1 cellular context compared by ENCODE assay signal in the genomic region with DNA sequence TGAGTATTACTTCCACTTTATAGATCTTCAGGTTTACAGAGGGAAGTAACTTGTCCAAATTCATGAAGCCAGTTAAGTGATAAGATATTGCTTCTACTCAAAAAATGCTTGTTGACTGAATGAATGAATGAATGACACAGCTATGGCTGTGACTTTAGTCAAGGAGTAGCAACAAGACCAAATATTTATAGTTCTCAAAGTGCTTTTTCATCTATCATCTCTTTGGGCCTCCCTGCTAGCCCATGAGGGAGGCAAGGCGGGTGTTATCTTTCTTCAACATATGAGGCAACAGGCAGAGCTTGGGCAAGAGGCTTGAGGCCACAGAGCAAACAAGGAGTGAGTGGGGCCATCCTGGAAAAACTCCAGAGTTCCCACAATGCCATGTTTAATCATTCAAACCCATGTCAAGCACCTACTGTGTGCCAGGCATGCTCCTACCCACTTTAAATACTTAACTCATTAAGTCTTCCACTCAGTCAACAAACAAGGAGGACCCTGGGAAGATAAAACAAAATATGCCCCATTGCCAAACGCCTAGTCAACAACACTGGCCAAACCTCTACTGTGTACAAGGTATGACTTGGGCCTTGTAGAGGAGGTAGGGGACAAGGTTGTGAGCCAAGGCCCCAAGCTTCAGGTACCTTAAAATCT.
TF ChIP-seq lines count a peak whose summit lies in the region.

No MANE protein-coding gene starts in this region.

TF ChIP-seq in HepG2, 621 proteins besides CTCF, POLR2A, EP300 and RAD21 (continued from another document and continues in another):
- TF ChIP-seq, protein P1, sequence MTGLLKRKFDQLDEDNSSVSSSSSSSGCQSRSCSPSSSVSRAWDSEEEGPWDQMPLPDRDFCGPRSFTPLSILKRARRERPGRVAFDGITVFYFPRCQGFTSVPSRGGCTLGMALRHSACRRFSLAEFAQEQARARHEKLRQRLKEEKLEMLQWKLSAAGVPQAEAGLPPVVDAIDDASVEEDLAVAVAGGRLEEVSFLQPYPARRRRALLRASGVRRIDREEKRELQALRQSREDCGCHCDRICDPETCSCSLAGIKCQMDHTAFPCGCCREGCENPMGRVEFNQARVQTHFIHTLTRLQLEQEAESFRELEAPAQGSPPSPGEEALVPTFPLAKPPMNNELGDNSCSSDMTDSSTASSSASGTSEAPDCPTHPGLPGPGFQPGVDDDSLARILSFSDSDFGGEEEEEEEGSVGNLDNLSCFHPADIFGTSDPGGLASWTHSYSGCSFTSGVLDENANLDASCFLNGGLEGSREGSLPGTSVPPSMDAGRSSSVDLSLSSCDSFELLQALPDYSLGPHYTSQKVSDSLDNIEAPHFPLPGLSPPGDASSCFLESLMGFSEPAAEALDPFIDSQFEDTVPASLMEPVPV (CRISPR knock-in tag; IDR thresholded peaks at IDR 0.05), result peak; percentile 70; the same call in 1 of the 2 replicates
- TF ChIP-seq, protein P2, sequence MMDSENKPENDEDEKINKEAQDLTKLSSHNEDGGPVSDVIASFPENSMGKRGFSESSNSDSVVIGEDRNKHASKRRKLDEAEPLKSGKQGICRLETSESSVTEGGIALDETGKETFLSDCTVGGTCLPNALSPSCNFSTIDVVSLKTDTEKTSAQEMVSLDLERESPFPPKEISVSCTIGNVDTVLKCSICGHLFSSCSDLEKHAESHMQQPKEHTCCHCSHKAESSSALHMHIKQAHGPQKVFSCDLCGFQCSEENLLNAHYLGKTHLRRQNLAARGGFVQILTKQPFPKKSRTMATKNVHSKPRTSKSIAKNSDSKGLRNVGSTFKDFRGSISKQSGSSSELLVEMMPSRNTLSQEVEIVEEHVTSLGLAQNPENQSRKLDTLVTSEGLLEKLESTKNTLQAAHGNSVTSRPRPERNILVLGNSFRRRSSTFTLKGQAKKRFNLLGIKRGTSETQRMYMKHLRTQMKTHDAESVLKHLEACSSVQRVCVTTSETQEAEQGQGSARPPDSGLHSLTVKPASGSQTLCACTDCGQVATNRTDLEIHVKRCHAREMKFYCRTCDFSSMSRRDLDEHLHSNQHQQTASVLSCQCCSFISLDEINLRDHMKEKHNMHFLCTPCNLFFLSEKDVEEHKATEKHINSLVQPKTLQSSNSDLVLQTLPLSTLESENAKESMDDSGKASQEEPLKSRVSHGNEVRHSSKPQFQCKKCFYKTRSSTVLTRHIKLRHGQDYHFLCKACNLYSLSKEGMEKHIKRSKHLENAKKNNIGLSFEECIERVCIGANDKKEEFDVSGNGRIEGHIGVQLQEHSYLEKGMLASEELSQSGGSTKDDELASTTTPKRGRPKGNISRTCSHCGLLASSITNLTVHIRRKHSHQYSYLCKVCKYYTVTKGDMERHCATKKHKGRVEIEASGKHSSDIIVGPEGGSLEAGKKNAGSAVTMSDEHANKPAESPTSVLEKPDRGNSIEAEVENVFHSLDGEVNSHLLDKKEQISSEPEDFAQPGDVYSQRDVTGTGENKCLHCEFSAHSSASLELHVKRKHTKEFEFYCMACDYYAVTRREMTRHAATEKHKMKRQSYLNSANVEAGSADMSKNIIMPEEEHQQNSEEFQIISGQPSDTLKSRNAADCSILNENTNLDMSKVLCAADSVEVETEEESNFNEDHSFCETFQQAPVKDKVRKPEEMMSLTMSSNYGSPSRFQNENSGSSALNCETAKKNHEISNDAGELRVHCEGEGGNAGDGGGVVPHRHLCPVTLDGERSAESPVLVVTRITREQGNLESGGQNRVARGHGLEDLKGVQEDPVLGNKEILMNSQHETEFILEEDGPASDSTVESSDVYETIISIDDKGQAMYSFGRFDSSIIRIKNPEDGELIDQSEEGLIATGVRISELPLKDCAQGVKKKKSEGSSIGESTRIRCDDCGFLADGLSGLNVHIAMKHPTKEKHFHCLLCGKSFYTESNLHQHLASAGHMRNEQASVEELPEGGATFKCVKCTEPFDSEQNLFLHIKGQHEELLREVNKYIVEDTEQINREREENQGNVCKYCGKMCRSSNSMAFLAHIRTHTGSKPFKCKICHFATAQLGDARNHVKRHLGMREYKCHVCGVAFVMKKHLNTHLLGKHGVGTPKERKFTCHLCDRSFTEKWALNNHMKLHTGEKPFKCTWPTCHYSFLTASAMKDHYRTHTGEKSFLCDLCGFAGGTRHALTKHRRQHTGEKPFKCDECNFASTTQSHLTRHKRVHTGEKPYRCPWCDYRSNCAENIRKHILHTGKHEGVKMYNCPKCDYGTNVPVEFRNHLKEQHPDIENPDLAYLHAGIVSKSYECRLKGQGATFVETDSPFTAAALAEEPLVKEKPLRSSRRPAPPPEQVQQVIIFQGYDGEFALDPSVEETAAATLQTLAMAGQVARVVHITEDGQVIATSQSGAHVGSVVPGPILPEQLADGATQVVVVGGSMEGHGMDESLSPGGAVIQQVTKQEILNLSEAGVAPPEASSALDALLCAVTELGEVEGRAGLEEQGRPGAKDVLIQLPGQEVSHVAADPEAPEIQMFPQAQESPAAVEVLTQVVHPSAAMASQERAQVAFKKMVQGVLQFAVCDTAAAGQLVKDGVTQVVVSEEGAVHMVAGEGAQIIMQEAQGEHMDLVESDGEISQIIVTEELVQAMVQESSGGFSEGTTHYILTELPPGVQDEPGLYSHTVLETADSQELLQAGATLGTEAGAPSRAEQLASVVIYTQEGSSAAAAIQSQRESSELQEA (CRISPR knock-in tag; IDR thresholded peaks at IDR 0.05; ENCODE audit: not compliant biosample characterization), result peak; percentile 56
- no peak for TF ChIP-seq ZNF589 (CRISPR knock-in tag; conservative IDR thresholded peaks at IDR 0.05)
- no peak for TF ChIP-seq TAF15 (IDR thresholded peaks at IDR 0.05; ENCODE audit: low read depth, low read length, poor library complexity, severe bottlenecking)
- peak; percentile 68; the same call in 1 of the 2 replicates for TF ChIP-seq FOSL1 (CRISPR knock-in tag; IDR thresholded peaks at IDR 0.05; ENCODE audit: borderline replicate concordance)
- peak; percentile 92 for TF ChIP-seq SIX1 (CRISPR knock-in tag; IDR thresholded peaks at IDR 0.05; ENCODE audit: borderline replicate concordance)
- TF ChIP-seq, protein P3, sequence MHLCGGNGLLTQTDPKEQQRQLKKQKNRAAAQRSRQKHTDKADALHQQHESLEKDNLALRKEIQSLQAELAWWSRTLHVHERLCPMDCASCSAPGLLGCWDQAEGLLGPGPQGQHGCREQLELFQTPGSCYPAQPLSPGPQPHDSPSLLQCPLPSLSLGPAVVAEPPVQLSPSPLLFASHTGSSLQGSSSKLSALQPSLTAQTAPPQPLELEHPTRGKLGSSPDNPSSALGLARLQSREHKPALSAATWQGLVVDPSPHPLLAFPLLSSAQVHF (CRISPR knock-in tag; IDR thresholded peaks at IDR 0.05), result no peak
- TF ChIP-seq CENPX (CRISPR knock-in tag; IDR thresholded peaks at IDR 0.05), result no peak
- TF ChIP-seq KDM1A (CRISPR knock-in tag; IDR thresholded peaks at IDR 0.05), result peak; percentile 97
- TF ChIP-seq ZNF446 (CRISPR knock-in tag; IDR thresholded peaks at IDR 0.05), result peak; percentile 83; the same call in 1 of the 2 replicates
- no peak; the same call in 1 of the 2 replicates for TF ChIP-seq SRF (IDR thresholded peaks at IDR 0.05; ENCODE audit: low read depth, low read length)
- TF ChIP-seq CHD2 (IDR thresholded peaks at IDR 0.05; ENCODE audit: low read depth, low read length), result no peak; the same call in 1 of the 2 replicates
- TF ChIP-seq ZNF124 (CRISPR knock-in tag; IDR thresholded peaks at IDR 0.05), result peak; percentile 87
- TF ChIP-seq, protein P4, sequence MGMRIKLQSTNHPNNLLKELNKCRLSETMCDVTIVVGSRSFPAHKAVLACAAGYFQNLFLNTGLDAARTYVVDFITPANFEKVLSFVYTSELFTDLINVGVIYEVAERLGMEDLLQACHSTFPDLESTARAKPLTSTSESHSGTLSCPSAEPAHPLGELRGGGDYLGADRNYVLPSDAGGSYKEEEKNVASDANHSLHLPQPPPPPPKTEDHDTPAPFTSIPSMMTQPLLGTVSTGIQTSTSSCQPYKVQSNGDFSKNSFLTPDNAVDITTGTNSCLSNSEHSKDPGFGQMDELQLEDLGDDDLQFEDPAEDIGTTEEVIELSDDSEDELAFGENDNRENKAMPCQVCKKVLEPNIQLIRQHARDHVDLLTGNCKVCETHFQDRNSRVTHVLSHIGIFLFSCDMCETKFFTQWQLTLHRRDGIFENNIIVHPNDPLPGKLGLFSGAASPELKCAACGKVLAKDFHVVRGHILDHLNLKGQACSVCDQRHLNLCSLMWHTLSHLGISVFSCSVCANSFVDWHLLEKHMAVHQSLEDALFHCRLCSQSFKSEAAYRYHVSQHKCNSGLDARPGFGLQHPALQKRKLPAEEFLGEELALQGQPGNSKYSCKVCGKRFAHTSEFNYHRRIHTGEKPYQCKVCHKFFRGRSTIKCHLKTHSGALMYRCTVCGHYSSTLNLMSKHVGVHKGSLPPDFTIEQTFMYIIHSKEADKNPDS (CRISPR knock-in tag; IDR thresholded peaks at IDR 0.05), result peak; percentile 87
- TF ChIP-seq GATAD1 (CRISPR knock-in tag; IDR thresholded peaks at IDR 0.05), result peak; percentile 65; the same call in 1 of the 2 replicates
- TF ChIP-seq XRCC5 (optimal IDR thresholded peaks at IDR 0.05; ENCODE audit: low read length), result peak; percentile 92
- 0 out of 2 replicates have a peak, but pooled peaks have one; percentile 75 for TF ChIP-seq KLF11 (CRISPR knock-in tag; IDR thresholded peaks at IDR 0.05)
- TF ChIP-seq MXI1 (IDR thresholded peaks at IDR 0.05; ENCODE audit: borderline replicate concordance, low read depth, low read length), result peak; percentile 70; the same call in 1 of the 3 replicates
- TF ChIP-seq FOXJ3 (CRISPR knock-in tag; IDR thresholded peaks at IDR 0.05; ENCODE audit: borderline replicate concordance), result peak; percentile 99
- TF ChIP-seq RXRB (CRISPR knock-in tag; IDR thresholded peaks at IDR 0.05; ENCODE audit: borderline replicate concordance), result peak; percentile 92
- peak; percentile 97 for TF ChIP-seq KDM4B (CRISPR knock-in tag; IDR thresholded peaks at IDR 0.05)
- peak; percentile 94 for TF ChIP-seq JUN (CRISPR knock-in tag; IDR thresholded peaks at IDR 0.05)
- no peak for TF ChIP-seq MEIS1 (CRISPR knock-in tag; IDR thresholded peaks at IDR 0.05; ENCODE audit: borderline replicate concordance)
- peak; percentile 36 for TF ChIP-seq PRPF4 (IDR thresholded peaks at IDR 0.05; ENCODE audit: low read depth, low read length, poor library complexity, severe bottlenecking)
- TF ChIP-seq ESRRA (CRISPR knock-in tag; IDR thresholded peaks at IDR 0.05; ENCODE audit: low read depth), result peak; percentile 59; the same call in 1 of the 2 replicates
- peak; percentile 67; the same call in 1 of the 2 replicates for TF ChIP-seq ZNF564 (CRISPR knock-in tag; IDR thresholded peaks at IDR 0.05)
- peak; percentile 97 for TF ChIP-seq TGIF2 (CRISPR knock-in tag; IDR thresholded peaks at IDR 0.05)
- TF ChIP-seq GZF1 (CRISPR knock-in tag; IDR thresholded peaks at IDR 0.05), result no peak
- TF ChIP-seq, protein P5, sequence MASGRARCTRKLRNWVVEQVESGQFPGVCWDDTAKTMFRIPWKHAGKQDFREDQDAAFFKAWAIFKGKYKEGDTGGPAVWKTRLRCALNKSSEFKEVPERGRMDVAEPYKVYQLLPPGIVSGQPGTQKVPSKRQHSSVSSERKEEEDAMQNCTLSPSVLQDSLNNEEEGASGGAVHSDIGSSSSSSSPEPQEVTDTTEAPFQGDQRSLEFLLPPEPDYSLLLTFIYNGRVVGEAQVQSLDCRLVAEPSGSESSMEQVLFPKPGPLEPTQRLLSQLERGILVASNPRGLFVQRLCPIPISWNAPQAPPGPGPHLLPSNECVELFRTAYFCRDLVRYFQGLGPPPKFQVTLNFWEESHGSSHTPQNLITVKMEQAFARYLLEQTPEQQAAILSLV (CRISPR knock-in tag; IDR thresholded peaks at IDR 0.05; ENCODE audit: borderline replicate concordance), result no peak
- TF ChIP-seq ZNF501 (CRISPR knock-in tag; IDR thresholded peaks at IDR 0.05), result peak; percentile 59; the same call in 1 of the 2 replicates
- TF ChIP-seq RFXAP (CRISPR knock-in tag; IDR thresholded peaks at IDR 0.05; ENCODE audit: borderline replicate concordance), result peak; percentile 60; the same call in 1 of the 2 replicates
- TF ChIP-seq RCOR2 (CRISPR knock-in tag; IDR thresholded peaks at IDR 0.05), result peak; percentile 99
- peak; percentile 95 for TF ChIP-seq KLF6 (CRISPR knock-in tag; IDR thresholded peaks at IDR 0.05)
- no peak for TF ChIP-seq MYNN (CRISPR knock-in tag; IDR thresholded peaks at IDR 0.05; ENCODE audit: low read depth)
- TF ChIP-seq ZFP36 (IDR thresholded peaks at IDR 0.05; ENCODE audit: borderline replicate concordance, low read depth, low read length, partially characterized antibody), result no peak
- TF ChIP-seq BRD4 (CRISPR knock-in tag; IDR thresholded peaks at IDR 0.05), result peak; percentile 97
- TF ChIP-seq, protein P6, sequence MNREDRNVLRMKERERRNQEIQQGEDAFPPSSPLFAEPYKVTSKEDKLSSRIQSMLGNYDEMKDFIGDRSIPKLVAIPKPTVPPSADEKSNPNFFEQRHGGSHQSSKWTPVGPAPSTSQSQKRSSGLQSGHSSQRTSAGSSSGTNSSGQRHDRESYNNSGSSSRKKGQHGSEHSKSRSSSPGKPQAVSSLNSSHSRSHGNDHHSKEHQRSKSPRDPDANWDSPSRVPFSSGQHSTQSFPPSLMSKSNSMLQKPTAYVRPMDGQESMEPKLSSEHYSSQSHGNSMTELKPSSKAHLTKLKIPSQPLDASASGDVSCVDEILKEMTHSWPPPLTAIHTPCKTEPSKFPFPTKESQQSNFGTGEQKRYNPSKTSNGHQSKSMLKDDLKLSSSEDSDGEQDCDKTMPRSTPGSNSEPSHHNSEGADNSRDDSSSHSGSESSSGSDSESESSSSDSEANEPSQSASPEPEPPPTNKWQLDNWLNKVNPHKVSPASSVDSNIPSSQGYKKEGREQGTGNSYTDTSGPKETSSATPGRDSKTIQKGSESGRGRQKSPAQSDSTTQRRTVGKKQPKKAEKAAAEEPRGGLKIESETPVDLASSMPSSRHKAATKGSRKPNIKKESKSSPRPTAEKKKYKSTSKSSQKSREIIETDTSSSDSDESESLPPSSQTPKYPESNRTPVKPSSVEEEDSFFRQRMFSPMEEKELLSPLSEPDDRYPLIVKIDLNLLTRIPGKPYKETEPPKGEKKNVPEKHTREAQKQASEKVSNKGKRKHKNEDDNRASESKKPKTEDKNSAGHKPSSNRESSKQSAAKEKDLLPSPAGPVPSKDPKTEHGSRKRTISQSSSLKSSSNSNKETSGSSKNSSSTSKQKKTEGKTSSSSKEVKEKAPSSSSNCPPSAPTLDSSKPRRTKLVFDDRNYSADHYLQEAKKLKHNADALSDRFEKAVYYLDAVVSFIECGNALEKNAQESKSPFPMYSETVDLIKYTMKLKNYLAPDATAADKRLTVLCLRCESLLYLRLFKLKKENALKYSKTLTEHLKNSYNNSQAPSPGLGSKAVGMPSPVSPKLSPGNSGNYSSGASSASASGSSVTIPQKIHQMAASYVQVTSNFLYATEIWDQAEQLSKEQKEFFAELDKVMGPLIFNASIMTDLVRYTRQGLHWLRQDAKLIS (CRISPR knock-in tag; IDR thresholded peaks at IDR 0.05), result peak; percentile 86; the same call in 1 of the 2 replicates
- peak; percentile 67 for TF ChIP-seq ZNF629 (CRISPR knock-in tag; conservative IDR thresholded peaks at IDR 0.05)
- TF ChIP-seq, protein P7, sequence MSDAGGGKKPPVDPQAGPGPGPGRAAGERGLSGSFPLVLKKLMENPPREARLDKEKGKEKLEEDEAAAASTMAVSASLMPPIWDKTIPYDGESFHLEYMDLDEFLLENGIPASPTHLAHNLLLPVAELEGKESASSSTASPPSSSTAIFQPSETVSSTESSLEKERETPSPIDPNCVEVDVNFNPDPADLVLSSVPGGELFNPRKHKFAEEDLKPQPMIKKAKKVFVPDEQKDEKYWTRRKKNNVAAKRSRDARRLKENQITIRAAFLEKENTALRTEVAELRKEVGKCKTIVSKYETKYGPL (CRISPR knock-in tag; IDR thresholded peaks at IDR 0.05), result peak; percentile 81
- peak; percentile 83 for TF ChIP-seq MTA1 (CRISPR knock-in tag; IDR thresholded peaks at IDR 0.05; ENCODE audit: borderline replicate concordance)
- TF ChIP-seq PITX1 (CRISPR knock-in tag; IDR thresholded peaks at IDR 0.05), result peak; percentile 91; the same call in 1 of the 2 replicates
- TF ChIP-seq ZFP82 (CRISPR knock-in tag; IDR thresholded peaks at IDR 0.05; ENCODE audit: borderline replicate concordance), result peak; percentile 66; the same call in 1 of the 2 replicates
- peak; percentile 94 for TF ChIP-seq ZMYM4 (CRISPR knock-in tag; IDR thresholded peaks at IDR 0.05)
